20 cellular contexts compared by ENCODE assay signal in the genomic region with DNA sequence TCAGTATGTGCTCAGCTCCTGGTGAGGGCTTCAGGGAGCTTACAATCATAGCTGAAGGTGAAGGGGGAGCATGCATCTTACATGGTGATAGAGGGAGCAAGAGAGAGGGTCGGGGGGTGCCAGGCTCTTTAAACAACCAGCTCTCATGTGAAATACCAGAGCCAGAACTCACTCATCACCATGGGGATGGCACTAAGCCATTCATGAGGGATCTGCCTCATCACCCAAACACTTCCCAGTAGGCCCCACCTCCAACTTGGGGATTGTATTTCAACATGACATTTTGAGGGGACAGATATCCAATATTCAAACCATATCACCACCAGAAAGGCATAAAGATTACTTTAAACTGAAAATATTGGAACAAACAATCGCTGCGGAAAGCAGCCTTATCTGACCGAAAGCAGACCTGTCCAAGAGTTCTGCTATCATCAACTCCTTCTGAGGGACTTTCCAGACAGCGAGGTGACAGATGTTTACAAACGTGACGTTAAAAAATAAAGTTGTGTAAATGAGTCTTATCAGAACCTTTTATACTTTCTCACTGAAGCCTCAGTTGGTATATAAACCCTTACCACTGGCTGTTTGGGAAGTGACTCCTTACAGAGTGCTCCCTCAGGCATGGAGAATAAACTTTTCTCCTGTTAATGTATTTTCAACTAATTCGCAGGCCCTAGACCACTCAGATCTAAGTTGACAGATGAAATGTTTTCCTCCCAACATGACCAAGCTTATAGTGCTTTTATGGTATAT. TPM values are rescaled to one million over a fixed set of nuclear protein-coding genes. Genes with fewer than 3 reads are reported as not detected.
DNase-seq lines count a peak whose midpoint lies in the region; ATAC-seq, FAIRE-seq and TF ChIP-seq lines count a peak whose summit lies in the region.
"Had no signal": no experiment of that assay in that cellular context is flagged by ENCODE, and none has a peak within 500 bp of the region (broad histone marks: within the 10 kb centered on the region; RNA-seq: fewer than 3 reads in every experiment).

No MANE protein-coding gene starts in this region.

- no peak overlapping the region for H3K4me2 ChIP-seq in IMR-90 (ENCODE audit: low read depth, low read length)
- no peak overlapping the region for H3K4me2 ChIP-seq in K562 (ENCODE audit: insufficient read depth, low read length)
- H3K4me2 ChIP-seq: smooth muscle cell had no signal

- no peaks in the 10 kb centered on the region for H3K79me2 ChIP-seq in K562 (ENCODE audit: control insufficient read depth, insufficient read depth, low read length)

- TF ChIP-seq CTCF in IMR-90 (conservative IDR thresholded peaks at IDR 0.05; ENCODE audit: low read depth, low read length) (no peak), K562 (IDR thresholded peaks at IDR 0.05 in 2 of 3, conservative IDR thresholded peaks at IDR 0.05 in 1 of 3; ENCODE audit: insufficient read depth in 2 of 3, low read depth in 1 of 3, low read length in 3 of 3) (no peak)

- no peak overlapping the region for H2AK9ac ChIP-seq in IMR-90 (replicated peaks; ENCODE audit: low read depth, low read length, poor library complexity)

- dilution Hi-C loops in IMR-90 (cut with HindIII; ENCODE audit: low sequenced_read_pairs, unreplicated experiment): no loop called here

- H3K4me1 ChIP-seq in IMR-90 (ENCODE audit: control insufficient read depth, insufficient read depth, low read length) (peaks cover 2% of the 10 kb centered on the region; the same call in 1 of the 2 replicates), K562 (replicated peaks in 1 of 2; ENCODE audit: control insufficient read depth in 2 of 2, insufficient read depth in 2 of 2, low read length in 2 of 2) (peaks cover 0 to 12% of the 10 kb centered on the region in 2 experiments; a peak in 2 of 5 replicates)
- H3K4me1 ChIP-seq: prostate gland, SJCRH30 had no signal

- TF ChIP-seq POLR2A in IMR-90 (IDR thresholded peaks at IDR 0.05; ENCODE audit: low read depth, low read length) (no peak), K562 (conservative IDR thresholded peaks at IDR 0.05) (no peak)

- no peak overlapping the region for H2BK15ac ChIP-seq in IMR-90 (ENCODE audit: low read depth, low read length)

- H2BK5ac ChIP-seq in IMR-90 (ENCODE audit: low read depth, low read length, poor library complexity, severe bottlenecking): no peak overlapping the region

- H3K14ac ChIP-seq in IMR-90 (replicated peaks; ENCODE audit: low read depth, low read length): no peak overlapping the region

- TF ChIP-seq RAD21 in IMR-90 (IDR thresholded peaks at IDR 0.05; ENCODE audit: low read length) (no peak), K562 (CRISPR knock-in tag; conservative IDR thresholded peaks at IDR 0.05 in 1 of 2, IDR thresholded peaks at IDR 0.05 in 1 of 2) (no peak)

- H4K8ac ChIP-seq in IMR-90 (ENCODE audit: low read depth in 2 of 2, low read length in 2 of 2): no peak overlapping the region

- no peak overlapping the region for H2AFZ ChIP-seq in IMR-90 (replicated peaks; ENCODE audit: low read length, poor library complexity)
- H2AFZ ChIP-seq in K562 (ENCODE audit: low read depth, low read length): no peak overlapping the region

- H3K9ac ChIP-seq in IMR-90 (ENCODE audit: low read depth, low read length) (no peak overlapping the region), K562 (ENCODE audit: insufficient read depth in 1 of 2, low read depth in 2 of 2, low read length in 2 of 2) (no peak overlapping the region)

- H3K9me1 ChIP-seq in IMR-90 (ENCODE audit: insufficient read depth, low read length) (no peaks in the 10 kb centered on the region), K562 (ENCODE audit: control insufficient read depth, insufficient read depth, low read length) (no peaks in the 10 kb centered on the region)

- H4K20me1 ChIP-seq in IMR-90 (ENCODE audit: insufficient read depth, low read length) (no peaks in the 10 kb centered on the region), K562 (replicated peaks; ENCODE audit: control insufficient read depth, insufficient read depth, low read length) (no peaks in the 10 kb centered on the region)

- no peak overlapping the region for H3K4ac ChIP-seq in IMR-90 (ENCODE audit: low read depth, low read length)

- no peak for FAIRE-seq in K562 (lab: Jason Lieb, UNC)
- FAIRE-seq: bronchial epithelial cell had no signal

- H3K27me3 ChIP-seq in IMR-90 (ENCODE audit: control insufficient read depth, insufficient read depth, low read length) (peaks cover 2% of the 10 kb centered on the region; the same call in 1 of the 2 replicates), K562 (ENCODE audit: control insufficient read depth in 2 of 2, insufficient read depth in 2 of 2, low read length in 2 of 2) (no peaks in the 10 kb centered on the region)
- H3K27me3 ChIP-seq: SJCRH30 had no signal

- ATAC-seq in IMR-90 (ENCODE audit: low read depth) (0 out of 2 replicates have a peak, but pooled peaks have one; percentile 12), K562 (peak; percentile 74), GM21619 (IDR thresholded peaks at IDR 0.05; ENCODE audit: unreplicated experiment) (no peak)
- ATAC-seq: mucosa of descending colon had no signal

- H3K36me3 ChIP-seq in IMR-90 (ENCODE audit: control insufficient read depth, insufficient read depth, low read length) (no peaks in the 10 kb centered on the region), K562 (ENCODE audit: control insufficient read depth, insufficient read depth, low read length) (no peaks in the 10 kb centered on the region)
- H3K36me3 ChIP-seq: prostate gland, SJCRH30 had no signal

- no peak overlapping the region for H4K91ac ChIP-seq in IMR-90 (ENCODE audit: insufficient read depth, low read depth, low read length)

- H4K5ac ChIP-seq in IMR-90 (ENCODE audit: low read depth, low read length): no peak overlapping the region

- intact Hi-C loops in IMR-90 (cut with micrococcal nuclease) (no loop called here), K562 (cut with micrococcal nuclease) (loop anchor here (10.0 kb wide), 1 partner anchor 196 kb away; no protein-coding TSS in a partner anchor)

- DNase-seq in Caki2 (ENCODE audit: low read depth) (peak; percentile 66), IMR-90 (peak; percentile 27), K562 (ENCODE audit: extremely low read depth in 1 of 4, low spot score in 3 of 4) (peak; percentile 20 to 52 (median 32)), kidney tubule cell (ENCODE audit: low spot score) (peak; percentile 56), HT-29 (ENCODE audit: low spot score) (no peak), NCI-H748 (lab: John Stamatoyannopoulos, UW; ENCODE audit: unreplicated experiment) (no peak), NCI-H1092 (lab: John Stamatoyannopoulos, UW) (no peak)
- DNase-seq: activated CD4-positive, CD25-positive, alpha-beta regulatory T cell treated with anti-CD3 and anti-CD28 coated beads, Interleukin-2, amount 50 U/mL, for 72 hours; CD4-positive, alpha-beta memory T cell; mucosa of descending colon; NCI-H1417; NCI-H69; PC-3; SJCRH30; stimulated activated CD4-positive, alpha-beta T cell treated with anti-CD3 and anti-CD28 coated beads, Interleukin-4, amount 100 ng/mL, for 24 hours had no signal

- no peak overlapping the region for H2AK5ac ChIP-seq in IMR-90 (ENCODE audit: low read depth, low read length)

- no peak overlapping the region for H3K18ac ChIP-seq in IMR-90 (ENCODE audit: low read depth, low read length)

- H3K23ac ChIP-seq in IMR-90 (ENCODE audit: low read depth, low read length): no peak overlapping the region

- no peaks in the 10 kb centered on the region for H3K79me1 ChIP-seq in IMR-90 (ENCODE audit: low read depth in 1 of 2, low read length in 2 of 2)

- H2BK120ac ChIP-seq in IMR-90 (ENCODE audit: low read depth, low read length): no peak overlapping the region

- H3K9me3 ChIP-seq in IMR-90 (ENCODE audit: control insufficient read depth, insufficient read depth, low read length) (no peaks in the 10 kb centered on the region), K562 (replicated peaks; ENCODE audit: control insufficient read depth, insufficient read depth, low read depth, low read length) (no peaks in the 10 kb centered on the region)
- H3K9me3 ChIP-seq: mucosa of descending colon, prostate gland had no signal

- CTCF ChIA-PET in IMR-90 (lab: Yijun Ruan, JAX) (no interaction called here), K562 (lab: Yijun Ruan, JAX; ENCODE audit: low intra/inter-chr PET ratio) (no interaction called here)

- WGBS in IMR-90 (ENCODE audit: extremely low coverage in 2 of 2, insufficient read length in 1 of 2), 2 experiments: no CpG with 5 or more reads among the region's 8 CpGs
- 2% methylated on average over 8 of the region's 8 CpGs for WGBS in K562 (ENCODE audit: insufficient coverage, low coverage, missing lambda C conversion rate)

- H3K4me3 ChIP-seq in IMR-90 (ENCODE audit: insufficient read depth, low read depth, low read length) (no peak overlapping the region), K562 (no peak overlapping the region)
- H3K4me3 ChIP-seq: mucosa of descending colon, prostate gland, SJCRH30, smooth muscle cell had no signal

- H3K56ac ChIP-seq in IMR-90 (ENCODE audit: extremely low read depth, insufficient read depth, low read length): no peak overlapping the region

- no TSS peak for BruUV-seq in IMR-90 (replicated peaks; lab: Mats Ljungman, UMichigan)
- no TSS peak for BruUV-seq in K562 (replicated peaks; lab: Mats Ljungman, UMichigan)

- H3K27ac ChIP-seq in IMR-90 (ENCODE audit: insufficient read depth, low read length) (no peak overlapping the region), K562 (ENCODE audit: extremely low read depth, low read depth, low read length) (no peak overlapping the region)
- H3K27ac ChIP-seq: prostate gland, SJCRH30 had no signal

- in situ Hi-C loops in Caki2 (cut with HindIII; ENCODE audit: low pct_unique_long_range_greater_than_20kb, low sequenced_read_pairs): no loop called here
- in situ Hi-C loops in IMR-90 (cut with MboI; ENCODE audit: low sequenced_read_pairs): no loop called here
- in situ Hi-C loops in K562 (cut with MboI): no loop called here

- peak; percentile 56; the same call in 1 of the 2 replicates for TF ChIP-seq EP300 in K562 (IDR thresholded peaks at IDR 0.05; ENCODE audit: low read length)

- POLR2A ChIA-PET in IMR-90 (lab: Charles Lee; ENCODE audit: unreplicated experiment) (no interaction called here), K562 (lab: Yijun Ruan, JAX) (no interaction called here)

- no peak overlapping the region for H2BK20ac ChIP-seq in IMR-90 (ENCODE audit: low read depth, low read length)

RNA-seq across cellular contexts. Expression of gene PTH2R, which starts 35.5 kb away (rescaled TPM):
- total RNA-seq in Caki2 (2014; rRNA removed; shearing (Covaris generic); ENCODE audit: low replicate concordance): 17.3 and 36.9 TPM in 2 replicates
- total RNA-seq in IMR-90 (2012; rRNA removed) (under 0.01 TPM in 1 of 2 replicates, not detected in the other), K562 (2014; rRNA removed) (2.7 and 4.0 TPM in 2 replicates), K562 (2014; rRNA removed; fragmentation: Illumina TruSeq; extraction: Trizol) (5.8 and 6.4 TPM in 2 replicates), K562 (2015; rRNA removed; fragmentation: Illumina TruSeq; extraction: Trizol) (8.1 and 8.8 TPM in 2 replicates), K562 (2021) (6.0 and 6.5 TPM in 2 replicates)
- polyA plus RNA-seq in IMR-90 (2012; rRNA removed) (not detected in 2 replicates), K562 (2011; rRNA removed) (3.4 and 6.0 TPM in 2 replicates), K562 (2014; fragmentation: Illumina TruSeq; extraction: Trizol) (4.6 and 4.9 TPM in 2 replicates), K562 (2014; fragmentation: Nextera tagmentation; extraction: Ambion mirVana) (1 to 10 TPM; 2.7 to 3.4 TPM), K562 (2014; rRNA removed) (2.3 and 4.2 TPM in 2 replicates)
- not detected in 2 replicates for polyA plus RNA-seq in IMR-90 (2012; cell fraction: cytosol; rRNA removed)
- not detected in 2 replicates for polyA plus RNA-seq in IMR-90 (2012; cell fraction: nucleus; rRNA removed; ENCODE audit: low replicate concordance)
- 5.3 and 15.2 TPM in 2 replicates for total RNA-seq in K562 (2011; cell fraction: chromatin; rRNA removed; ENCODE audit: low replicate concordance)
- 1.8 and 3.0 TPM in 2 replicates for total RNA-seq in K562 (2011; cell fraction: nucleolus; rRNA removed)
- 3.2 and 5.5 TPM in 2 replicates for total RNA-seq in K562 (2011; cell fraction: nucleoplasm; rRNA removed)
- polyA plus RNA-seq in K562 (2011; cell fraction: cytosol; rRNA removed): 0.28 and 1.9 TPM in 2 replicates
- polyA plus RNA-seq in K562 (2011; cell fraction: nucleus; rRNA removed): 1.6 and 5.0 TPM in 2 replicates
- polyA plus RNA-seq in K562 (2012): 3.8 and 7.3 TPM in 2 replicates
- 4.0 and 9.1 TPM in 2 replicates for polyA minus RNA-seq in K562 (2011; rRNA and poly(A)+ RNA removed)
- polyA minus RNA-seq in K562 (2011; cell fraction: cytosol; rRNA and poly(A)+ RNA removed): 2.8 TPM in 1 of 2 replicates, not detected in the other
- polyA minus RNA-seq in K562 (2011; cell fraction: nucleus; rRNA and poly(A)+ RNA removed): 3.0 and 15.1 TPM in 2 replicates
- not detected in 2 replicates for total RNA-seq in HT-29 (2014; rRNA removed; shearing (Covaris generic))
- total RNA-seq: neural crest cell, PC-3, smooth muscle cell had no signal
- polyA plus RNA-seq: CD4-positive, alpha-beta memory T cell; smooth muscle cell had no signal

Comparison
In these comparisons a context has a peak if more than half of its experiments do, and no peak if none do; other contexts are left out.
1. DNase-seq: peak in Caki2 (single experiment), IMR-90 (single experiment), K562 (4 of 4) and kidney tubule cell (single experiment); none in HT-29 (single experiment), NCI-H748 (single experiment) and NCI-H1092 (single experiment).